Comparison of ENCODE assay signal across 10 cellular contexts in genomic region chr10:3761916-3762708, GRCh38. TPM values are rescaled to one million over a fixed set of nuclear protein-coding genes. Genes with fewer than 3 reads are reported as not detected.
DNase-seq lines count a peak whose midpoint lies in the region; ATAC-seq and TF ChIP-seq lines count a peak whose summit lies in the region.
"Had no signal": no experiment of that assay in that cellular context is flagged by ENCODE, and none has a peak within 500 bp of the region (broad histone marks: within the 10 kb centered on the region; RNA-seq: fewer than 3 reads in every experiment).

No MANE protein-coding gene starts in this region.

- intact Hi-C loops in CD4-positive, alpha-beta T cell (cut with DNase I, micrococcal nuclease): loop anchor here in 1 of 2 experiments (5.0 kb wide), 1 partner anchor 90 kb away; no protein-coding TSS in a partner anchor
- intact Hi-C loops in IMR-90 (cut with micrococcal nuclease): loop anchor here (5.0 kb wide), 2 partner anchors 80 to 370 kb away; no protein-coding TSS in a partner anchor

- no peak for TF ChIP-seq CTCF in CD4-positive, alpha-beta T cell (IDR thresholded peaks at IDR 0.05)
- TF ChIP-seq CTCF in IMR-90 (conservative IDR thresholded peaks at IDR 0.05; ENCODE audit: low read depth, low read length): no peak

- no peak overlapping the region for H2BK5ac ChIP-seq in IMR-90 (ENCODE audit: low read depth, low read length, poor library complexity, severe bottlenecking)

- H3K9ac ChIP-seq in IMR-90 (ENCODE audit: low read depth, low read length): no peak overlapping the region

- no peak for TF ChIP-seq RAD21 in IMR-90 (IDR thresholded peaks at IDR 0.05; ENCODE audit: low read length)

- H2BK20ac ChIP-seq in IMR-90 (ENCODE audit: low read depth, low read length): peak overlapping the region; percentile 35

- H3K27me3 ChIP-seq in CD4-positive, alpha-beta T cell (ENCODE audit: control insufficient read depth, insufficient read depth, low read length): no peaks in the 10 kb centered on the region
- H3K27me3 ChIP-seq in IMR-90 (ENCODE audit: control insufficient read depth, insufficient read depth, low read length): no peaks in the 10 kb centered on the region

- H3K79me1 ChIP-seq in IMR-90 (ENCODE audit: low read depth in 1 of 2, low read length in 2 of 2): no peaks in the 10 kb centered on the region

- POLR2A ChIA-PET in CD4-positive, alpha-beta T cell (lab: Charles Lee): interaction anchor here (1.0 to 6.5 kb wide), 6 partner anchors 12 to 187 kb away, joined by 3 to 98 read pairs (median 6); partner anchors contain the start of gene KLF6
- POLR2A ChIA-PET in IMR-90 (lab: Charles Lee; ENCODE audit: unreplicated experiment): interaction anchor here (0.6 kb wide), 1 partner anchor 23 kb away, joined by 7 read pairs; the partner anchor contains the start of gene KLF6

- dilution Hi-C loops in IMR-90 (cut with HindIII; ENCODE audit: low sequenced_read_pairs, unreplicated experiment): no loop called here

- H2BK15ac ChIP-seq in IMR-90 (ENCODE audit: low read depth, low read length): peak overlapping the region; percentile 54; the same call in 1 of the 3 replicates

- no peaks in the 10 kb centered on the region for H3K36me3 Mint-ChIP-seq in CD4-positive, alpha-beta T cell (ENCODE audit: low read depth)
- no peaks in the 10 kb centered on the region for H3K36me3 Mint-ChIP-seq in immature natural killer cell
- H3K36me3 Mint-ChIP-seq: CD8-positive, alpha-beta memory T cell had no signal

- no peak overlapping the region for H3K4me2 ChIP-seq in IMR-90 (ENCODE audit: low read depth, low read length)

- CTCF ChIA-PET in CD4-positive, alpha-beta T cell (lab: Charles Lee): interaction anchor here (0.6 to 1.3 kb wide), 2 partner anchors 17 to 18 kb away, joined by 3 to 4 read pairs; no protein-coding TSS in a partner anchor
- CTCF ChIA-PET in IMR-90 (lab: Yijun Ruan, JAX): interaction anchor here (0.6 kb wide), 1 partner anchor 516 kb away, joined by 4 read pairs; no protein-coding TSS in a partner anchor

- peaks cover 12% of the 10 kb centered on the region for H3K4me1 ChIP-seq in IMR-90 (ENCODE audit: control insufficient read depth, insufficient read depth, low read length)

- H4K8ac ChIP-seq in IMR-90 (ENCODE audit: low read depth in 2 of 2, low read length in 2 of 2): no peak overlapping the region; a peak in 1 of 4 replicates

- no CpG with 5 or more reads among the region's 6 CpGs for WGBS in IMR-90 (ENCODE audit: extremely low coverage in 2 of 2, insufficient read length in 1 of 2), 2 experiments

- H4K91ac ChIP-seq in IMR-90 (ENCODE audit: insufficient read depth, low read depth, low read length): 0 out of 2 replicates have a peak overlapping the region, but pooled peaks have one; percentile 0

- peak overlapping the region; percentile 23 for H3K4me3 Mint-ChIP-seq in CD4-positive, alpha-beta T cell
- H3K4me3 Mint-ChIP-seq in immature natural killer cell: no peak overlapping the region

- no peaks in the 10 kb centered on the region for H3K27me3 Mint-ChIP-seq in CD4-positive, alpha-beta T cell
- H3K27me3 Mint-ChIP-seq in immature natural killer cell (ENCODE audit: low read depth in 3 of 3): peaks cover 0 to 6% (median 5%) of the 10 kb centered on the region in 3 donors
- H3K27me3 Mint-ChIP-seq: CD8-positive, alpha-beta memory T cell had no signal

- H2AK9ac ChIP-seq in IMR-90 (replicated peaks; ENCODE audit: low read depth, low read length, poor library complexity): no peak overlapping the region

- no peak overlapping the region for H2BK120ac ChIP-seq in IMR-90 (ENCODE audit: low read depth, low read length)

- no peaks in the 10 kb centered on the region for H3K36me3 ChIP-seq in IMR-90 (ENCODE audit: control insufficient read depth, insufficient read depth, low read length)

- H3K9me3 ChIP-seq in CD4-positive, alpha-beta T cell (ENCODE audit: control insufficient read depth, low read length): no peaks in the 10 kb centered on the region
- H3K9me3 ChIP-seq in IMR-90 (ENCODE audit: control insufficient read depth, insufficient read depth, low read length): no peaks in the 10 kb centered on the region

- H3K9me3 Mint-ChIP-seq in CD4-positive, alpha-beta T cell: no peaks in the 10 kb centered on the region
- H3K9me3 Mint-ChIP-seq in immature natural killer cell: no peaks in the 10 kb centered on the region
- H3K9me3 Mint-ChIP-seq: CD8-positive, alpha-beta memory T cell had no signal

- H3K4me3 ChIP-seq in IMR-90 (ENCODE audit: insufficient read depth, low read depth, low read length): no peak overlapping the region

- H3K18ac ChIP-seq in IMR-90 (ENCODE audit: low read depth, low read length): no peak overlapping the region

- no peak for DNase-seq in CD4-positive, alpha-beta T cell
- peak; percentile 35 for DNase-seq in IMR-90
- DNase-seq in astrocyte of the hippocampus (ENCODE audit: low read depth, low spot score): peak; percentile 82
- peak; percentile 44 for DNase-seq in left kidney (ENCODE audit: low read depth, low spot score)
- DNase-seq in immature natural killer cell: no peak
- DNase-seq in foreskin melanocyte: no peak
- DNase-seq in anterior cingulate cortex (lab: John Stamatoyannopoulos, UW): no peak
- DNase-seq: CD8-positive, alpha-beta memory T cell; Right ventricle myocardium superior had no signal

- no peak overlapping the region for H3K14ac ChIP-seq in IMR-90 (replicated peaks; ENCODE audit: low read depth, low read length)

- in situ Hi-C loops in IMR-90 (cut with MboI; ENCODE audit: low sequenced_read_pairs): no loop called here

- H3K4me1 Mint-ChIP-seq in CD4-positive, alpha-beta T cell (ENCODE audit: low read depth): peaks cover 78% of the 10 kb centered on the region
- H3K4me1 Mint-ChIP-seq in immature natural killer cell: peaks cover 46 to 60% of the 10 kb centered on the region in 2 donors

- ATAC-seq in CD4-positive, alpha-beta T cell (ENCODE audit: poor library complexity): no peak
- ATAC-seq in IMR-90 (ENCODE audit: low read depth) (peak; percentile 42), HG02610 (IDR thresholded peaks at IDR 0.05; ENCODE audit: unreplicated experiment) (no peak)

- H3K9me1 ChIP-seq in IMR-90 (ENCODE audit: insufficient read depth, low read length): peaks cover 6% of the 10 kb centered on the region

- no peak for TF ChIP-seq POLR2A in IMR-90 (IDR thresholded peaks at IDR 0.05; ENCODE audit: low read depth, low read length)

- H4K20me1 ChIP-seq in IMR-90 (ENCODE audit: insufficient read depth, low read length): no peaks in the 10 kb centered on the region

- H3K27ac Mint-ChIP-seq in CD4-positive, alpha-beta T cell: peak overlapping the region; percentile 69
- H3K27ac Mint-ChIP-seq in immature natural killer cell: no peak overlapping the region

- no peak overlapping the region for H4K5ac ChIP-seq in IMR-90 (ENCODE audit: low read depth, low read length)

- H3K56ac ChIP-seq in IMR-90 (ENCODE audit: extremely low read depth, insufficient read depth, low read length): no peak overlapping the region

- no TSS peak for BruUV-seq in IMR-90 (replicated peaks; lab: Mats Ljungman, UMichigan)

- no peak overlapping the region for H3K4ac ChIP-seq in IMR-90 (ENCODE audit: low read depth, low read length)

- H2AK5ac ChIP-seq in IMR-90 (ENCODE audit: low read depth, low read length): no peak overlapping the region

- H2AFZ ChIP-seq in IMR-90 (replicated peaks; ENCODE audit: low read length, poor library complexity): no peak overlapping the region

- H3K23ac ChIP-seq in IMR-90 (ENCODE audit: low read depth, low read length): no peak overlapping the region

- no peak overlapping the region for H3K27ac ChIP-seq in CD4-positive, alpha-beta T cell (ENCODE audit: low read depth, low read length)
- no peak overlapping the region for H3K27ac ChIP-seq in IMR-90 (ENCODE audit: insufficient read depth, low read length)

TF ChIP-seq in IMR-90, 13 proteins besides CTCF, POLR2A, EP300 and RAD21:
- TF ChIP-seq MXI1 (IDR thresholded peaks at IDR 0.05; ENCODE audit: borderline replicate concordance, low read depth, low read length) (no peak), MAFK (IDR thresholded peaks at IDR 0.05; ENCODE audit: low read depth, low read length) (no peak), RFX5 (IDR thresholded peaks at IDR 0.05; ENCODE audit: low read depth, low read length) (no peak), NFE2L2 (IDR thresholded peaks at IDR 0.05; ENCODE audit: low read depth, low read length) (no peak), USF2 (IDR thresholded peaks at IDR 0.05; ENCODE audit: low read depth, low read length) (no peak), MAZ (IDR thresholded peaks at IDR 0.05; ENCODE audit: borderline replicate concordance, low read depth, low read length) (no peak), CHD1 (IDR thresholded peaks at IDR 0.05; ENCODE audit: low read depth, low read length) (no peak), BHLHE40 (IDR thresholded peaks at IDR 0.05; ENCODE audit: low read depth, low read length) (no peak), CEBPB (IDR thresholded peaks at IDR 0.05; ENCODE audit: low read depth, low read length) (no peak), ELK1 (IDR thresholded peaks at IDR 0.05; ENCODE audit: borderline replicate concordance, low read depth, low read length) (no peak), SMC3 (IDR thresholded peaks at IDR 0.05; ENCODE audit: low read depth, low read length) (no peak), RCOR1 (IDR thresholded peaks at IDR 0.05; ENCODE audit: insufficient replicate concordance, low read length) (no peak), FOS (IDR thresholded peaks at IDR 0.05; ENCODE audit: low read depth, low read length) (no peak)

RNA-seq across cellular contexts. Expression of gene KLF6, which starts 22.9 kb away (rescaled TPM):
- total RNA-seq in CD4-positive, alpha-beta T cell: 100 to 1,000 TPM; 851 to 874 TPM
- total RNA-seq in IMR-90 (2012; rRNA removed): 69.0 and 98.6 TPM in 2 replicates
- polyA plus RNA-seq in IMR-90 (2012; rRNA removed) (123 and 175 TPM in 2 replicates), immature natural killer cell (100 to 1,000 TPM; 343 to 423 (median 353) TPM)
- 70.4 and 114 TPM in 2 replicates for polyA plus RNA-seq in IMR-90 (2012; cell fraction: cytosol; rRNA removed)
- polyA plus RNA-seq in IMR-90 (2012; cell fraction: nucleus; rRNA removed; ENCODE audit: low replicate concordance): 720 and 827 TPM in 2 replicates

Comparison
In these comparisons a context has a peak if more than half of its experiments do, and no peak if none do; other contexts are left out.
1. DNase-seq: peak in IMR-90 (single experiment), astrocyte of the hippocampus (single experiment) and left kidney (single experiment); none in CD4-positive, alpha-beta T cell (0 of 10), immature natural killer cell (0 of 3), foreskin melanocyte (single experiment) and anterior cingulate cortex (0 of 58).